ENCODE assay signal across 21 cellular contexts in the genomic region with DNA sequence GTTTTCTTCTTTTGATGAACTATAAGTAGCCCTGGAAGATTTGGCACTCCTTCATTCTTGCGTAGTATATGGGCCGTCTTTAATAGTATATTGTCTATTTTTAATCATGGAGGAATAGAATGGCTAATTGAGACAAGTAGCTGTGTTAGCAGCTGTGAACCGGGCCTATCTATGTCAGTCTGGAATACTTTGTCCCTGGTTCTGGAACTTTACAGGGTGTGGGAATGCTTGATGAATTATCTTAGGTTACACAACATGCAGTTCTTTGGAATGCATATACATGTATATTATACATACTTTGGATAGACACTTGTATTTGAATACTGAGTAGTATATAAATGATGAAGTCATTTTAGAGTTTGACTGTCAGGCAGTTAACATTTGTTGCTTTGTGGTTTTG. TPM values are rescaled to one million over a fixed set of nuclear protein-coding genes. Genes with fewer than 3 reads are reported as not detected.
DNase-seq lines count a peak whose midpoint lies in the region; ATAC-seq, FAIRE-seq and TF ChIP-seq lines count a peak whose summit lies in the region.
"Had no signal": no experiment of that assay in that cellular context is flagged by ENCODE, and none has a peak within 500 bp of the region (broad histone marks: within the 10 kb centered on the region; RNA-seq: fewer than 3 reads in every experiment).

No MANE protein-coding gene starts in this region.

- FAIRE-seq in endothelial cell of umbilical vein (lab: Jason Lieb, UNC): no peak
- FAIRE-seq: HepG2 had no signal

- peak overlapping the region; percentile 88 for H3K27ac ChIP-seq in cardiac muscle cell
- H3K27ac ChIP-seq in endothelial cell of umbilical vein (ENCODE audit: insufficient read depth, low read depth, low read length): peak overlapping the region; percentile 20
- no peak overlapping the region for H3K27ac ChIP-seq in mesenchymal stem cell (ENCODE audit: low read length, poor library complexity, severe bottlenecking)
- H3K27ac ChIP-seq in suprapubic skin: no peak overlapping the region
- H3K27ac ChIP-seq: neural progenitor cell had no signal

- H3K14ac ChIP-seq in mesenchymal stem cell (ENCODE audit: low read length in 2 of 2): no peak overlapping the region

- H3K4me2 ChIP-seq in endothelial cell of umbilical vein (ENCODE audit: insufficient read depth, low read length) (no peak overlapping the region), mesenchymal stem cell (ENCODE audit: low read length, poor library complexity, severe bottlenecking) (no peak overlapping the region)
- H3K4me2 ChIP-seq: neural progenitor cell, SK-N-SH had no signal

- peaks cover 84% of the 10 kb centered on the region for H3K79me2 ChIP-seq in endothelial cell of umbilical vein (ENCODE audit: control insufficient read depth, insufficient read depth, low read length)

- TF ChIP-seq CTCF in cardiac muscle cell (IDR thresholded peaks at IDR 0.05; ENCODE audit: low read depth, low read length) (no peak), endothelial cell of umbilical vein (IDR thresholded peaks at IDR 0.05; ENCODE audit: extremely low read depth in 1 of 2, insufficient read depth in 1 of 2, low read depth in 1 of 2, low read length in 2 of 2) (no peak), suprapubic skin (IDR thresholded peaks at IDR 0.05) (no peak)

- peaks cover 9% of the 10 kb centered on the region for H3K79me1 ChIP-seq in mesenchymal stem cell (replicated peaks; ENCODE audit: low read length, poor library complexity, severe bottlenecking)

- H3K36me3 ChIP-seq in cardiac muscle cell (peaks cover 6% of the 10 kb centered on the region), endothelial cell of umbilical vein (ENCODE audit: control insufficient read depth in 2 of 2, extremely low read depth in 1 of 2, insufficient read depth in 2 of 2, low read length in 2 of 2) (peaks cover 0 to 9% of the 10 kb centered on the region in 2 experiments), mesenchymal stem cell (ENCODE audit: control insufficient read depth in 1 of 2, insufficient read depth in 2 of 2, low read depth in 1 of 2, low read length in 2 of 2) (peaks cover 0 to 5% of the 10 kb centered on the region in 2 experiments), suprapubic skin (no peaks in the 10 kb centered on the region)
- H3K36me3 ChIP-seq: neural progenitor cell, transverse colon had no signal

- BruUV-seq in endothelial cell of umbilical vein (replicated peaks; lab: Mats Ljungman, UMichigan): TSS peak; percentile 72

- 93% methylated on average over 3 of the region's 3 CpGs for WGBS in mesenchymal stem cell
- WGBS in suprapubic skin: 56% methylated on average over 3 of the region's 3 CpGs

- no peak overlapping the region for H3K4ac ChIP-seq in mesenchymal stem cell (ENCODE audit: low read depth in 1 of 2, low read length in 2 of 2)

- H3K4me3 ChIP-seq in cardiac muscle cell (no peak overlapping the region), endothelial cell of umbilical vein (replicated peaks in 1 of 3; ENCODE audit: insufficient read depth in 1 of 3, low read depth in 1 of 3, low read length in 3 of 3) (no peak overlapping the region), mesenchymal stem cell (ENCODE audit: insufficient read depth in 1 of 2, low read depth in 1 of 2, low read length in 2 of 2) (no peak overlapping the region), suprapubic skin (no peak overlapping the region)
- H3K4me3 ChIP-seq: neural progenitor cell, transverse colon had no signal

- H4K20me1 ChIP-seq in endothelial cell of umbilical vein (replicated peaks; ENCODE audit: control insufficient read depth, extremely low read depth, insufficient read depth, low read length): peaks cover 5% of the 10 kb centered on the region

- H4K91ac ChIP-seq in mesenchymal stem cell (ENCODE audit: low read length): no peak overlapping the region

- no peak overlapping the region for H2BK5ac ChIP-seq in mesenchymal stem cell (ENCODE audit: low read depth, low read length, poor library complexity, severe bottlenecking)

- H3K27me3 ChIP-seq in cardiac muscle cell (no peaks in the 10 kb centered on the region), endothelial cell of umbilical vein (ENCODE audit: control insufficient read depth in 2 of 2, insufficient read depth in 2 of 2, low read length in 2 of 2) (no peaks in the 10 kb centered on the region), mesenchymal stem cell (ENCODE audit: control insufficient read depth in 1 of 2, insufficient read depth in 1 of 2, low read length in 2 of 2) (no peaks in the 10 kb centered on the region), suprapubic skin (no peaks in the 10 kb centered on the region)
- H3K27me3 ChIP-seq: neural progenitor cell, transverse colon had no signal

- no peak overlapping the region for H3K18ac ChIP-seq in mesenchymal stem cell (ENCODE audit: low read depth in 1 of 2, low read length in 2 of 2)

- H4K8ac ChIP-seq in mesenchymal stem cell (ENCODE audit: low read length): no peak overlapping the region

- no peak overlapping the region for H3K23ac ChIP-seq in mesenchymal stem cell (ENCODE audit: low read length in 2 of 2)

- CTCF ChIA-PET in endothelial cell of umbilical vein (lab: Charles Lee): interaction anchor here (0.9 to 1.2 kb wide), 2 partner anchors 31 to 36 kb away, joined by 3 read pairs; no protein-coding TSS in a partner anchor

- no peaks in the 10 kb centered on the region for H3K9me1 ChIP-seq in endothelial cell of umbilical vein (replicated peaks; ENCODE audit: control insufficient read depth, extremely low read depth, insufficient read depth, low read length)

- dilution Hi-C loops in endothelial cell of umbilical vein (cut with MboI; ENCODE audit: extremely low pct_ligation_motif_present, low sequenced_read_pairs): no loop called here

- no peaks in the 10 kb centered on the region for H3K9me3 ChIP-seq in cardiac muscle cell (ENCODE audit: low read depth)
- no peaks in the 10 kb centered on the region for H3K9me3 ChIP-seq in endothelial cell of umbilical vein (replicated peaks; ENCODE audit: control insufficient read depth, insufficient read depth, low read length)
- H3K9me3 ChIP-seq in mesenchymal stem cell (ENCODE audit: control insufficient read depth, low read length): no peaks in the 10 kb centered on the region
- no peaks in the 10 kb centered on the region for H3K9me3 ChIP-seq in suprapubic skin
- H3K9me3 ChIP-seq: SK-N-SH, transverse colon had no signal

- TF ChIP-seq POLR2A in endothelial cell of umbilical vein (IDR thresholded peaks at IDR 0.05; ENCODE audit: low read depth, low read length): no peak
- TF ChIP-seq POLR2A in suprapubic skin (IDR thresholded peaks at IDR 0.05): no peak

- H2AK5ac ChIP-seq in mesenchymal stem cell (ENCODE audit: low read length, severe bottlenecking): peak overlapping the region; percentile 89

- no peak for TF ChIP-seq EP300 in suprapubic skin (IDR thresholded peaks at IDR 0.05)

- H2BK120ac ChIP-seq in mesenchymal stem cell (ENCODE audit: low read depth, low read length): no peak overlapping the region

- DNase-seq in cardiac muscle cell (ENCODE audit: low read depth in 1 of 2, low spot score in 1 of 2): no peak
- DNase-seq in left cardiac atrium: no peak
- DNase-seq in endothelial cell of umbilical vein (ENCODE audit: low read depth, low spot score): no peak
- DNase-seq in mesenchymal stem cell: peak; percentile 34
- no peak for DNase-seq in NCI-H2171 (lab: John Stamatoyannopoulos, UW)
- DNase-seq in stimulated activated naive CD8-positive, alpha-beta T cell treated with anti-CD3 and anti-CD28 coated beads, Interleukin-15, Interleukin-2, amounts not matched to agents 100 U/mL and 50 U/mL, for 24 hours: no peak
- DNase-seq in SW480 (ENCODE audit: low spot score): no peak
- DNase-seq in suprapubic skin (ENCODE audit: low spot score in 2 of 2): no peak
- DNase-seq: activated CD8-positive, alpha-beta memory T cell treated with anti-CD3 and anti-CD28 coated beads for 24 hours; activated naive CD4-positive, alpha-beta T cell treated with anti-CD3 and anti-CD28 coated beads, Interleukin-2, amount 10 ng/mL, durations not matched to agents 7 days and 5 days; activated T-cell treated with anti-CD3 and anti-CD28 coated beads, Interleukin-2, amount 50 U/mL, for 48 hours; aorta; NCI-H1436; NCI-H774; SK-N-SH; stimulated activated CD4-positive, alpha-beta T cell treated with anti-CD3 and anti-CD28 coated beads, Interleukin-15, amount 100 ng/mL, for 24 hours; T1000; transverse colon had no signal

- POLR2A ChIA-PET in endothelial cell of umbilical vein (lab: Charles Lee): no interaction called here

- H2BK12ac ChIP-seq in mesenchymal stem cell (ENCODE audit: low read length in 2 of 2): no peak overlapping the region

- intact Hi-C loops in left cardiac atrium (cut with DNase I): no loop called here
- intact Hi-C loops in endothelial cell of umbilical vein (cut with micrococcal nuclease): no loop called here

- H3K4me1 ChIP-seq in cardiac muscle cell (ENCODE audit: low read depth) (peaks cover 34% of the 10 kb centered on the region), endothelial cell of umbilical vein (ENCODE audit: control insufficient read depth, extremely low read depth, insufficient read depth, low read length) (peaks cover 71% of the 10 kb centered on the region), mesenchymal stem cell (ENCODE audit: control insufficient read depth, insufficient read depth, low read depth, low read length) (no peaks in the 10 kb centered on the region), suprapubic skin (peaks cover 24% of the 10 kb centered on the region)
- H3K4me1 ChIP-seq: neural progenitor cell had no signal

- ATAC-seq in left cardiac atrium: no peak
- no peak for ATAC-seq in stimulated activated naive CD8-positive, alpha-beta T cell treated with anti-CD3 and anti-CD28 coated beads, Interleukin-15, Interleukin-2, amounts not matched to agents 100 U/mL and 50 U/mL, for 24 hours
- ATAC-seq: HepG2 had no signal

- H2AFZ ChIP-seq in endothelial cell of umbilical vein (ENCODE audit: low read depth, low read length) (no peak overlapping the region), mesenchymal stem cell (ENCODE audit: low read depth, low read length) (no peak overlapping the region)
- H2AFZ ChIP-seq: neural progenitor cell had no signal

- no peak overlapping the region for H2BK15ac ChIP-seq in mesenchymal stem cell (ENCODE audit: low read depth, poor library complexity, severe bottlenecking)

- H3K9ac ChIP-seq in endothelial cell of umbilical vein (replicated peaks; ENCODE audit: extremely low read depth, insufficient read depth, low read length): no peak overlapping the region
- no peak overlapping the region for H3K9ac ChIP-seq in mesenchymal stem cell (ENCODE audit: low read length)
- H3K9ac ChIP-seq: neural progenitor cell, SK-N-SH had no signal

RNA-seq across cellular contexts. Expression of a gene that starts 37.3 kb away (rescaled TPM):
- total RNA-seq in cardiac muscle cell: 426 and 434 TPM in 2 replicates
- 446 and 541 TPM in 2 replicates for polyA plus RNA-seq in cardiac muscle cell
- total RNA-seq in left cardiac atrium: 100 to 1,000 TPM; 626 to 644 TPM
- 310 and 323 TPM in 2 replicates for total RNA-seq in endothelial cell of umbilical vein
- polyA plus RNA-seq in endothelial cell of umbilical vein: 243 and 281 TPM in 2 replicates
- polyA plus RNA-seq in endothelial cell of umbilical vein (2011; cell fraction: cytosol; rRNA removed): 235 and 259 TPM in 2 replicates
- 341 and 344 TPM in 2 replicates for polyA plus RNA-seq in endothelial cell of umbilical vein (2011; cell fraction: nucleus; rRNA removed)
- 152 and 183 TPM in 2 replicates for polyA plus RNA-seq in endothelial cell of umbilical vein (2012)
- 950 and 1,000 TPM in 2 replicates for polyA minus RNA-seq in endothelial cell of umbilical vein
- 25.4 TPM for polyA minus RNA-seq in endothelial cell of umbilical vein (2011; cell fraction: cytosol; rRNA and poly(A)+ RNA removed)
- 1,523 and 1,740 TPM in 2 replicates for polyA minus RNA-seq in endothelial cell of umbilical vein (2011; cell fraction: nucleus; rRNA and poly(A)+ RNA removed)
- polyA plus RNA-seq in mesenchymal stem cell (2013, experiment 1 of 2): 93.5 TPM
- polyA plus RNA-seq in mesenchymal stem cell (2013, experiment 2 of 2): 92.0 TPM
- 100 to 1,000 TPM in 2 of 4 donors, 10 to 100 TPM in 2; 90.5 to 148 (median 115) TPM for total RNA-seq in suprapubic skin
- total RNA-seq: G401 had no signal

Comparison
In these comparisons a context has a peak if more than half of its experiments do, and no peak if none do; other contexts are left out.
1. H3K27ac ChIP-seq: peak in cardiac muscle cell (single experiment) and endothelial cell of umbilical vein (single experiment); none in mesenchymal stem cell (single experiment) and suprapubic skin (single experiment).